In genomic region chr10:35778344-35778743, GRCh38 we compare ENCODE assay signal across 1 cellular context.
TF ChIP-seq lines count a peak whose summit lies in the region.

No MANE protein-coding gene starts in this region.

TF ChIP-seq in GM23338, 12 proteins besides CTCF, POLR2A, EP300 and RAD21 (continued from another document):
- TF ChIP-seq ZNF462 (CRISPR knock-in tag; IDR thresholded peaks at IDR 0.05), result no peak
- no peak for TF ChIP-seq POLR2AphosphoS5 (IDR thresholded peaks at IDR 0.05; ENCODE audit: low read depth)
- TF ChIP-seq REST (IDR thresholded peaks at IDR 0.05; ENCODE audit: unreplicated experiment), result no peak
- TF ChIP-seq ZNF331 (CRISPR knock-in tag; IDR thresholded peaks at IDR 0.05; ENCODE audit: low read depth), result no peak
- no peak for TF ChIP-seq CREB1 (CRISPR knock-in tag; IDR thresholded peaks at IDR 0.05; ENCODE audit: low read depth)
- no peak for TF ChIP-seq STAT1 (IDR thresholded peaks at IDR 0.05; ENCODE audit: unreplicated experiment)
- no peak for TF ChIP-seq NANOG (IDR thresholded peaks at IDR 0.05; ENCODE audit: borderline replicate concordance)
